ENCODE assay signal across 2 cellular contexts in genomic region chr9:37027582-37028424, GRCh38.
A peak's percentile ranks its signal among the peaks of the same experiment; 100 is the strongest.
TF ChIP-seq lines count a peak whose summit lies in the region.

No MANE protein-coding gene starts in this region.

TF ChIP-seq in A549, 52 proteins besides CTCF, POLR2A, EP300 and RAD21 (continued from another document):
- TF ChIP-seq REST (IDR thresholded peaks at IDR 0.05) = peak; percentile 97

TF ChIP-seq in WTC11, 78 proteins besides CTCF, POLR2A, EP300 and RAD21 (continued from another document and continues in another):
- TF ChIP-seq CDX4 (CRISPR knock-in tag; IDR thresholded peaks at IDR 0.05; ENCODE audit: borderline replicate concordance) (no peak), ZNF671 (CRISPR knock-in tag; IDR thresholded peaks at IDR 0.05) (no peak), ZNF416 (CRISPR knock-in tag; IDR thresholded peaks at IDR 0.05) (no peak), ATF6 (CRISPR knock-in tag; IDR thresholded peaks at IDR 0.05) (no peak; the same call in 1 of the 2 replicates), ZNF121 (CRISPR knock-in tag; IDR thresholded peaks at IDR 0.05) (0 out of 2 replicates have a peak, but pooled peaks have one; percentile 26), ARID4B (CRISPR knock-in tag; IDR thresholded peaks at IDR 0.05; ENCODE audit: borderline replicate concordance) (peak; percentile 99), ZNF425 (CRISPR knock-in tag; conservative IDR thresholded peaks at IDR 0.05) (no peak), MAX (CRISPR knock-in tag; IDR thresholded peaks at IDR 0.05) (peak; percentile 85; the same call in 1 of the 2 replicates), RELA (CRISPR knock-in tag; IDR thresholded peaks at IDR 0.05; ENCODE audit: borderline replicate concordance) (peak; percentile 96), ZNF281 (CRISPR knock-in tag; IDR thresholded peaks at IDR 0.05) (peak; percentile 77; the same call in 1 of the 2 replicates), ZNF532 (CRISPR knock-in tag; IDR thresholded peaks at IDR 0.05; ENCODE audit: borderline replicate concordance) (no peak), MYBL2 (CRISPR knock-in tag; IDR thresholded peaks at IDR 0.05) (peak; percentile 89), ZBTB43 (CRISPR knock-in tag; IDR thresholded peaks at IDR 0.05) (peak; percentile 89; the same call in 1 of the 2 replicates), ZNF232 (CRISPR knock-in tag; IDR thresholded peaks at IDR 0.05) (peak; percentile 94), ZSCAN18 (CRISPR knock-in tag; IDR thresholded peaks at IDR 0.05) (0 out of 2 replicates have a peak, but pooled peaks have one; percentile 45), PREB (CRISPR knock-in tag; IDR thresholded peaks at IDR 0.05; ENCODE audit: borderline replicate concordance) (0 out of 2 replicates have a peak, but pooled peaks have one; percentile 79), ZMAT4 (CRISPR knock-in tag; IDR thresholded peaks at IDR 0.05) (no peak), STAT6 (CRISPR knock-in tag; conservative IDR thresholded peaks at IDR 0.05; ENCODE audit: low read depth) (0 out of 2 replicates have a peak, but pooled peaks have one; percentile 68), ZNF396 (CRISPR knock-in tag; IDR thresholded peaks at IDR 0.05; ENCODE audit: borderline replicate concordance) (no peak), TEAD4 (CRISPR knock-in tag; IDR thresholded peaks at IDR 0.05) (peak; percentile 83; the same call in 1 of the 2 replicates), NFATC4 (CRISPR knock-in tag; IDR thresholded peaks at IDR 0.05) (no peak)
